ENCODE assay signal across 8 cellular contexts in genomic region chr18:80108739-80109675, GRCh38. TPM values are rescaled to one million over a fixed set of nuclear protein-coding genes. Genes with fewer than 3 reads are reported as not detected.
A peak's percentile ranks its signal among the peaks of the same experiment; 100 is the strongest.
DNase-seq lines count a peak whose midpoint lies in the region; ATAC-seq and TF ChIP-seq lines count a peak whose summit lies in the region.

Gene ADNP2 (plus strand): TSS chr18:80109262. CDS start chr18:80117543, 8,281 bp downstream.

- peak within 1 kb of the TSS; percentile 85 for H3K4me2 ChIP-seq in DND-41 (ENCODE audit: insufficient read depth, low read length)

- peak within 1 kb of the TSS; percentile 78 for H3K4me3 Mint-ChIP-seq in activated T-helper 17 cell treated with anti-CD3 and anti-CD28 coated beads, Interleukin-2, amount 50 U/mL, for 72 hours
- peak within 1 kb of the TSS; percentile 82 to 87 (median 86) for H3K4me3 Mint-ChIP-seq in nephron
- H3K4me3 Mint-ChIP-seq in stimulated activated naive CD8-positive, alpha-beta T cell treated with anti-CD3 and anti-CD28 coated beads, Interleukin-15, Interleukin-2, amounts not matched to agents 100 ng/mL and 50 ng/mL, for 24 hours, result peak within 1 kb of the TSS; percentile 77

- TF ChIP-seq CTCF in DND-41 (IDR thresholded peaks at IDR 0.05; ENCODE audit: borderline replicate concordance, extremely low read depth, low read length, poor library complexity, severe bottlenecking) (no peak), RWPE1 (conservative IDR thresholded peaks at IDR 0.05; ENCODE audit: low read depth) (no peak), fibroblast of the aortic adventitia (IDR thresholded peaks at IDR 0.05; ENCODE audit: insufficient read depth, low read length) (no peak), nephron (IDR thresholded peaks at IDR 0.05; ENCODE audit: unreplicated experiment in 3 of 3) (no peak)

- peaks cover 29% of the 10 kb centered on the region for H3K4me1 ChIP-seq in DND-41 (ENCODE audit: insufficient read depth, low read length)

- ATAC-seq in DND-41 (ENCODE audit: insufficient read depth, low read depth) (peak; percentile 81), GM21786 (IDR thresholded peaks at IDR 0.05; ENCODE audit: unreplicated experiment) (peak; percentile 60)
- ATAC-seq in activated T-helper 17 cell treated with anti-CD3 and anti-CD28 coated beads, Interleukin-2, amount 50 U/mL, for 72 hours (replicated peaks), result peak; percentile 88

- H3K4me3 ChIP-seq in DND-41 (ENCODE audit: low read depth in 1 of 2, low read length in 2 of 2) (peak within 1 kb of the TSS; percentile 81 to 87), fibroblast of the aortic adventitia (ENCODE audit: low read depth, low read length) (peak within 1 kb of the TSS; percentile 83)

- H3K36me3 Mint-ChIP-seq in activated T-helper 17 cell treated with anti-CD3 and anti-CD28 coated beads, Interleukin-2, amount 50 U/mL, for 72 hours (ENCODE audit: low read depth), result peaks cover 37% of the 10 kb centered on the region
- peaks cover 4% of the 10 kb centered on the region for H3K36me3 Mint-ChIP-seq in nephron (ENCODE audit: low read depth)
- peaks cover 14% of the 10 kb centered on the region for H3K36me3 Mint-ChIP-seq in stimulated activated naive CD8-positive, alpha-beta T cell treated with anti-CD3 and anti-CD28 coated beads, Interleukin-15, Interleukin-2, amounts not matched to agents 100 ng/mL and 50 ng/mL, for 24 hours (ENCODE audit: low read depth)

- peaks cover 44% of the 10 kb centered on the region for H3K79me2 ChIP-seq in DND-41 (ENCODE audit: insufficient read depth, low read length)

- H3K36me3 ChIP-seq in DND-41 (ENCODE audit: insufficient read depth, low read length) (peaks cover 7% of the 10 kb centered on the region; the same call in 1 of the 2 replicates), KOPT-K1 (ENCODE audit: insufficient read depth, low read length) (no peaks in the 10 kb centered on the region; the same call in 1 of the 2 replicates)

- peaks cover 29% of the 10 kb centered on the region; the same call in 1 of the 2 replicates for H4K20me1 ChIP-seq in DND-41 (ENCODE audit: insufficient read depth, low read length)

- H3K27ac ChIP-seq in DND-41 (ENCODE audit: low read length), result peak within 1 kb of the TSS; percentile 66
- peak within 1 kb of the TSS; percentile 53 for H3K27ac ChIP-seq in KOPT-K1 (ENCODE audit: low read depth, low read length, poor library complexity, severe bottlenecking)
- peak within 1 kb of the TSS; percentile 89 for H3K27ac ChIP-seq in RWPE1

- no peaks in the 10 kb centered on the region for H3K27me3 Mint-ChIP-seq in activated T-helper 17 cell treated with anti-CD3 and anti-CD28 coated beads, Interleukin-2, amount 50 U/mL, for 72 hours
- H3K27me3 Mint-ChIP-seq in nephron (ENCODE audit: low read depth), result no peaks in the 10 kb centered on the region
- no peaks in the 10 kb centered on the region for H3K27me3 Mint-ChIP-seq in stimulated activated naive CD8-positive, alpha-beta T cell treated with anti-CD3 and anti-CD28 coated beads, Interleukin-15, Interleukin-2, amounts not matched to agents 100 ng/mL and 50 ng/mL, for 24 hours

- H2AFZ ChIP-seq in DND-41 (ENCODE audit: low read depth, low read length), result peak within 1 kb of the TSS; percentile 82

- H3K9me3 Mint-ChIP-seq in activated T-helper 17 cell treated with anti-CD3 and anti-CD28 coated beads, Interleukin-2, amount 50 U/mL, for 72 hours, result no peaks in the 10 kb centered on the region
- H3K9me3 Mint-ChIP-seq in nephron, result peaks cover 3% of the 10 kb centered on the region
- no peaks in the 10 kb centered on the region for H3K9me3 Mint-ChIP-seq in stimulated activated naive CD8-positive, alpha-beta T cell treated with anti-CD3 and anti-CD28 coated beads, Interleukin-15, Interleukin-2, amounts not matched to agents 100 ng/mL and 50 ng/mL, for 24 hours

- DNase-seq in DND-41 (peak; percentile 87), RWPE1 (ENCODE audit: low spot score) (peak; percentile 94), fibroblast of the aortic adventitia (ENCODE audit: low read depth) (peak; percentile 94)

- H3K9me3 ChIP-seq in DND-41 (ENCODE audit: insufficient read depth, low read length, severe bottlenecking), result no peaks in the 10 kb centered on the region
- no peaks in the 10 kb centered on the region for H3K9me3 ChIP-seq in KOPT-K1 (ENCODE audit: insufficient read depth, low read length, poor library complexity, severe bottlenecking)

- no peaks in the 10 kb centered on the region for H3K27me3 ChIP-seq in DND-41 (ENCODE audit: insufficient read depth, low read length, poor library complexity)

- peak within 1 kb of the TSS; percentile 65 for H3K9ac ChIP-seq in DND-41 (ENCODE audit: low read depth, low read length)

- POLR2A ChIA-PET in RWPE1 (lab: Yijun Ruan, JAX; ENCODE audit: low non-redundant PET), result no interaction called here

- CTCF ChIA-PET in RWPE1 (lab: Yijun Ruan, JAX), result no interaction called here

- H3K4me1 Mint-ChIP-seq in activated T-helper 17 cell treated with anti-CD3 and anti-CD28 coated beads, Interleukin-2, amount 50 U/mL, for 72 hours, result peaks cover 51% of the 10 kb centered on the region
- peaks cover 37% of the 10 kb centered on the region for H3K4me1 Mint-ChIP-seq in nephron
- H3K4me1 Mint-ChIP-seq in stimulated activated naive CD8-positive, alpha-beta T cell treated with anti-CD3 and anti-CD28 coated beads, Interleukin-15, Interleukin-2, amounts not matched to agents 100 ng/mL and 50 ng/mL, for 24 hours (ENCODE audit: low read depth), result peaks cover 57% of the 10 kb centered on the region

- peak within 1 kb of the TSS; percentile 93 for H3K27ac Mint-ChIP-seq in activated T-helper 17 cell treated with anti-CD3 and anti-CD28 coated beads, Interleukin-2, amount 50 U/mL, for 72 hours
- peak within 1 kb of the TSS; percentile 89 to 92 (median 92) for H3K27ac Mint-ChIP-seq in nephron
- H3K27ac Mint-ChIP-seq in stimulated activated naive CD8-positive, alpha-beta T cell treated with anti-CD3 and anti-CD28 coated beads, Interleukin-15, Interleukin-2, amounts not matched to agents 100 ng/mL and 50 ng/mL, for 24 hours, result peak within 1 kb of the TSS; percentile 86

RNA-seq across cellular contexts. Expression of gene ADNP2, which starts in this region (rescaled TPM):
- total RNA-seq in activated T-helper 17 cell treated with anti-CD3 and anti-CD28 coated beads, Interleukin-2, amount 50 U/mL, for 72 hours, result 10 to 100 TPM; 31.8 to 34.9 TPM
- total RNA-seq in fibroblast of the aortic adventitia (ENCODE audit: low replicate concordance), result 8.7 and 23.9 TPM in 2 replicates

Comparison
In these comparisons a context has a peak if more than half of its experiments do, and no peak if none do; other contexts are left out.
1. Peak in every context shown above with its lines: DNase-seq, ATAC-seq, H3K4me3 ChIP-seq and H3K27ac ChIP-seq.